ENCODE assay signal across 8 cellular contexts in the genomic region with DNA sequence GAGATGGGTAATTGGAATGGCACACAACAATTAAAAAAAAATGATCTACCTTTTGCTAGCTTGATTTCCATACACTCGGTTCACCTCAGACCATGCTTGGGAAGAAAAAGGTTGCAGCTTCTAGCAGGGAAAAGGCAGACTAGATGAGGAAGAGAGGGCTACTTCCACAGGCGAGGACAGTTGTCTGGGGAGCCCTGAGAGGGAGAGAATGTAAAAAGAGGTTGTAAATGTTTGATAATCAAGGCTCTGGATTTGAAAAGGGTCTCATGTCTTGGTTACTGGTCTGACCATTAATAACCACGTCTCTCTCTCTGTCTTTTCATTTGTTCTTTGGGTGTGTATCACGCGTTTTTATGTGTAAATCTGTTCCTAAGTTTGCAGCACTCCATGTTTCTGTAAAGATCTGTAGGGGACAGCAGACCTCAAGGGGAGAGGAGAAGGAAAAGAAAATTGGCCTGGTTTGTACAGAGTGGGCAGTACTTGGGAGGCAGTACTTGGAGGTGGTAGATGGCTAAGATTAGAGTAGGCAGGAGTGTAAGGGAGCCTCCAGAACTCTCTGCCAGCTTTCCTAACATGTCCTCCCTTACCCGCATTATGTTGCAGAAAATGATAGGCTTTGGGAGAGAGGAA. TPM values are rescaled to one million over a fixed set of nuclear protein-coding genes. Genes with fewer than 3 reads are reported as not detected.
DNase-seq lines count a peak whose midpoint lies in the region; FAIRE-seq lines count a peak whose summit lies in the region.

No MANE protein-coding gene starts in this region.

- H3K4me1 ChIP-seq in HAP-1 (no peaks in the 10 kb centered on the region; the same call in 1 of the 2 replicates), mesodermal cell (ENCODE audit: control insufficient read depth, insufficient read depth, low read length, poor library complexity, severe bottlenecking) (no peaks in the 10 kb centered on the region)

- no peak overlapping the region for H3K27ac ChIP-seq in mesodermal cell (ENCODE audit: low read depth, low read length, severe bottlenecking)

- H3K36me3 ChIP-seq in HAP-1 (replicated peaks): peaks cover 21% of the 10 kb centered on the region
- H3K36me3 ChIP-seq in mesodermal cell (ENCODE audit: control insufficient read depth, insufficient read depth, low read length): peaks cover 6% of the 10 kb centered on the region

- no CpG with 5 or more reads among the region's 6 CpGs for WGBS in mesodermal cell (ENCODE audit: insufficient coverage in 2 of 2), 2 experiments

- H3K9me3 ChIP-seq in HAP-1: no peaks in the 10 kb centered on the region
- H3K9me3 ChIP-seq in mesodermal cell (ENCODE audit: control insufficient read depth, low read length): no peaks in the 10 kb centered on the region

- FAIRE-seq in urothelium cell line (lab: Jason Lieb, UNC): no peak

- peak; percentile 8 for DNase-seq in GM04504 (ENCODE audit: low read depth)
- DNase-seq in HAP-1 (ENCODE audit: low spot score in 2 of 2): no peak
- DNase-seq in NCI-H82 treated with DMSO at 0.1 percent for 48 hours (lab: John Stamatoyannopoulos, UW; ENCODE audit: unreplicated experiment): peak; percentile 19
- peak; percentile 45 for DNase-seq in dermis blood vessel endothelial cell
- DNase-seq in urothelium cell line (ENCODE audit: low spot score): peak; percentile 4
- DNase-seq in NCI-H526 treated with DMSO at 0.1 percent for 48 hours (lab: John Stamatoyannopoulos, UW): no peak
- no peak for DNase-seq in activated CD4-positive, alpha-beta T cell treated with anti-CD3 and anti-CD28 coated beads for 4 hours

- H3K27me3 ChIP-seq in HAP-1 (ENCODE audit: low read depth): no peaks in the 10 kb centered on the region

- in situ Hi-C loops in HAP-1 (cut with MboI; ENCODE audit: low sequenced_read_pairs): no loop called here

- H3K4me3 ChIP-seq in HAP-1 (peak overlapping the region; percentile 69), mesodermal cell (ENCODE audit: extremely low read depth, insufficient read depth, low read length, poor library complexity, severe bottlenecking) (peak overlapping the region; percentile 57)

RNA-seq across cellular contexts. Expression of a gene that starts 0.8 kb away (rescaled TPM):
- total RNA-seq in dermis blood vessel endothelial cell: 15.0 and 18.9 TPM in 2 replicates
- polyA plus RNA-seq in mesodermal cell (2013, experiment 1 of 2): 9.2 TPM
- 8.9 TPM for polyA plus RNA-seq in mesodermal cell (2013, experiment 2 of 2)

RNA-seq across cellular contexts. Expression of a gene that starts 51.2 kb away (rescaled TPM):
- 0.84 and 2.6 TPM in 2 replicates for total RNA-seq in dermis blood vessel endothelial cell
- polyA plus RNA-seq in mesodermal cell (2013, experiment 1 of 2): 3.1 TPM
- 2.6 TPM for polyA plus RNA-seq in mesodermal cell (2013, experiment 2 of 2)

Comparison
In these comparisons a context has a peak if more than half of its experiments do, and no peak if none do; other contexts are left out.
1. DNase-seq: peak in GM04504 (single experiment), NCI-H82 treated with DMSO at 0.1 percent for 48 hours (single experiment), dermis blood vessel endothelial cell (single experiment) and urothelium cell line (single experiment); none in HAP-1 (0 of 2), NCI-H526 treated with DMSO at 0.1 percent for 48 hours (single experiment) and activated CD4-positive, alpha-beta T cell treated with anti-CD3 and anti-CD28 coated beads for 4 hours (0 of 2).